9 cellular contexts compared by ENCODE assay signal in the genomic region with DNA sequence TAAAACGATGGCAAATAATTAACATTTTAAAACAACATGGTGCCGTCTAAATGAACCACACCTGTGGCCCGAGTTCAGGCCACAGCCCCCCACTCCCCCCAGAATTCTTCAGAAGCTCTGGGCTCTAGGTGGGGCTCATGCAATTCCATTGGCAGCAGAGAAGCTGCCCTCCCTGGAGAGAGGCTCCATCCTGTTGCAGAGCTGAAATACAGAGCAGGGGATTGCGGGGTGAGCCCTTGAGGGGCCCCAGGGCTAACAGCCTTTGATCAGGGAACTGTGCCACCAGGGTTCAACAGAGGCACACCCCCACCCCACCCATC.
DNase-seq lines count a peak whose midpoint lies in the region; ATAC-seq and TF ChIP-seq lines count a peak whose summit lies in the region.
"Had no signal": no experiment of that assay in that cellular context is flagged by ENCODE, and none has a peak within 500 bp of the region (broad histone marks: within the 10 kb centered on the region; RNA-seq: fewer than 3 reads in every experiment).

No MANE protein-coding gene starts in this region.

- no peaks in the 10 kb centered on the region for H3K9me3 ChIP-seq in T-helper 17 cell (ENCODE audit: control insufficient read depth, low read length, poor library complexity, severe bottlenecking)
- no peaks in the 10 kb centered on the region for H3K9me3 ChIP-seq in right cardiac atrium (ENCODE audit: control insufficient read depth, low read length)
- H3K9me3 ChIP-seq in smooth muscle cell (replicated peaks; ENCODE audit: low read depth), result no peaks in the 10 kb centered on the region

- no peaks in the 10 kb centered on the region for H3K79me2 ChIP-seq in smooth muscle cell (ENCODE audit: low read depth)

- H3K4me1 ChIP-seq in right cardiac atrium (ENCODE audit: control insufficient read depth, insufficient read depth, low read length) (peaks cover 30% of the 10 kb centered on the region), smooth muscle cell (ENCODE audit: low read depth) (peaks cover 17% of the 10 kb centered on the region)

- H3K4me2 ChIP-seq in smooth muscle cell, result peak overlapping the region; percentile 88

- H3K36me3 Mint-ChIP-seq in T-helper 17 cell (ENCODE audit: low read depth), result no peaks in the 10 kb centered on the region

- intact Hi-C loops in right cardiac atrium (cut with DNase I), result no loop called here

- no peaks in the 10 kb centered on the region for H3K27me3 Mint-ChIP-seq in T-helper 17 cell

- H3K4me3 ChIP-seq in HL-60 (replicated peaks; ENCODE audit: insufficient read depth, low read length), result no peak overlapping the region
- H3K4me3 ChIP-seq in right cardiac atrium (ENCODE audit: low read length), result no peak overlapping the region
- H3K4me3 ChIP-seq in smooth muscle cell, result no peak overlapping the region

- TF ChIP-seq CTCF in HL-60 (IDR thresholded peaks at IDR 0.05; ENCODE audit: insufficient read depth, low read length) (no peak), smooth muscle cell (IDR thresholded peaks at IDR 0.05; ENCODE audit: borderline replicate concordance, insufficient read depth, poor library complexity, severe bottlenecking) (no peak)

- peaks cover 7% of the 10 kb centered on the region for H3F3A ChIP-seq in smooth muscle cell (ENCODE audit: low read depth)

- H3K4me3 Mint-ChIP-seq in T-helper 17 cell, result peak overlapping the region; percentile 90

- no peaks in the 10 kb centered on the region for H3K27me3 ChIP-seq in HL-60 (ENCODE audit: insufficient read depth, poor library complexity, severe bottlenecking)
- no peaks in the 10 kb centered on the region for H3K27me3 ChIP-seq in right cardiac atrium (ENCODE audit: control insufficient read depth, insufficient read depth)
- H3K27me3 ChIP-seq in smooth muscle cell (ENCODE audit: low read depth), result no peaks in the 10 kb centered on the region

- H3K9ac ChIP-seq in smooth muscle cell (ENCODE audit: low read depth), result peak overlapping the region; percentile 72

- peak overlapping the region; percentile 92 for H3K27ac ChIP-seq in HL-60 (replicated peaks)
- peak overlapping the region; percentile 83 for H3K27ac ChIP-seq in right cardiac atrium (ENCODE audit: low read length)
- peak overlapping the region; percentile 73 for H3K27ac ChIP-seq in smooth muscle cell (ENCODE audit: low read depth)

- ATAC-seq in T-helper 17 cell (no peak), right cardiac atrium (no peak), HG02973 (IDR thresholded peaks at IDR 0.05; ENCODE audit: unreplicated experiment) (no peak), HG02840 (IDR thresholded peaks at IDR 0.05; ENCODE audit: low FRiP score, unreplicated experiment) (no peak)

- DNase-seq in HL-60 (ENCODE audit: low read depth in 1 of 2, low spot score in 1 of 2), result no peak
- DNase-seq in T-helper 17 cell, result no peak
- peak in 1 of 3 donors; percentile 59 for DNase-seq in right cardiac atrium
- DNase-seq in smooth muscle cell (lab: John Stamatoyannopoulos, UW; ENCODE audit: unreplicated experiment), result no peak
- no peak for DNase-seq in AML-193 (lab: John Stamatoyannopoulos, UW)
- DNase-seq in HPDE6-E6E7 (ENCODE audit: extremely low spot score), result no peak
- DNase-seq: NCI-H2227 treated with DMSO at 0.1 percent for 48 hours had no signal

- no peak overlapping the region for H2AFZ ChIP-seq in smooth muscle cell (ENCODE audit: low read depth)

- peaks cover 45% of the 10 kb centered on the region for H3K4me1 Mint-ChIP-seq in T-helper 17 cell

- H4K20me1 ChIP-seq in smooth muscle cell (ENCODE audit: low read depth), result peaks cover 18% of the 10 kb centered on the region

- H3K27ac Mint-ChIP-seq in T-helper 17 cell, result peak overlapping the region; percentile 29

- H3K36me3 ChIP-seq in smooth muscle cell (ENCODE audit: low read depth), result no peaks in the 10 kb centered on the region

- 22% methylated on average over 4 of the region's 4 CpGs for WGBS in right cardiac atrium
- WGBS in smooth muscle cell (ENCODE audit: low lambda C conversion rate), result 79% methylated on average over 4 of the region's 4 CpGs
